In genomic region chr10:51706225-51706624, GRCh38 we compare ENCODE assay signal across 15 cellular contexts. TPM values are rescaled to one million over a fixed set of nuclear protein-coding genes. Genes with fewer than 3 reads are reported as not detected.
A peak's percentile ranks its signal among the peaks of the same experiment; 100 is the strongest.
DNase-seq lines count a peak whose midpoint lies in the region; ATAC-seq and TF ChIP-seq lines count a peak whose summit lies in the region.
"Had no signal": no experiment of that assay in that cellular context is flagged by ENCODE, and none has a peak within 500 bp of the region (broad histone marks: within the 10 kb centered on the region; RNA-seq: fewer than 3 reads in every experiment).

No MANE protein-coding gene starts in this region.

- TF ChIP-seq CTCF in body of pancreas (IDR thresholded peaks at IDR 0.05) (no peak), right atrium auricular region (IDR thresholded peaks at IDR 0.05) (no peak), gastrocnemius medialis (IDR thresholded peaks at IDR 0.05 in 4 of 5, conservative IDR thresholded peaks at IDR 0.05 in 1 of 5) (no peak), GM13976 (IDR thresholded peaks at IDR 0.05; ENCODE audit: borderline replicate concordance, control extremely low read depth, extremely low read depth, insufficient read depth, missing control alignments) (no peak)

- TF ChIP-seq POLR2A in body of pancreas (IDR thresholded peaks at IDR 0.05) (no peak), gastrocnemius medialis (IDR thresholded peaks at IDR 0.05) (no peak)

- peak overlapping the region in 2 of 4 donors; percentile 14 to 63 for H3K27ac ChIP-seq in body of pancreas
- peak overlapping the region; percentile 37 to 49 for H3K27ac ChIP-seq in right atrium auricular region
- H3K27ac ChIP-seq in gastrocnemius medialis = peak overlapping the region in 1 of 4 donors; percentile 8

- intact Hi-C loops in body of pancreas (cut with DNase I) = no loop called here
- intact Hi-C loops in gastrocnemius medialis (cut with DNase I; ENCODE audit: low total_unique reads) = no loop called here

- H3K36me3 ChIP-seq in body of pancreas (replicated peaks in 1 of 2; ENCODE audit: insufficient read depth in 1 of 2, low read depth in 2 of 2) = no peaks in the 10 kb centered on the region
- H3K36me3 ChIP-seq in right atrium auricular region = no peaks in the 10 kb centered on the region
- no peaks in the 10 kb centered on the region for H3K36me3 ChIP-seq in gastrocnemius medialis
- H3K36me3 ChIP-seq: BE2C had no signal

- peaks cover 12% of the 10 kb centered on the region for H3K4me1 ChIP-seq in body of pancreas
- peaks cover 0 to 34% of the 10 kb centered on the region in 2 donors for H3K4me1 ChIP-seq in right atrium auricular region
- H3K4me1 ChIP-seq in gastrocnemius medialis = peaks cover 6 to 14% of the 10 kb centered on the region in 2 donors
- H3K4me1 ChIP-seq: BE2C had no signal

- DNase-seq in G401 (ENCODE audit: low spot score) (peak; percentile 17), body of pancreas (peak; percentile 72 to 89 (median 86)), right atrium auricular region (ENCODE audit: low spot score) (peak; percentile 93), gastrocnemius medialis (peak; percentile 48 to 72), GM13976 (ENCODE audit: low spot score) (no peak), NCI-H82 (lab: John Stamatoyannopoulos, UW) (no peak)
- DNase-seq: activated CD4-positive, alpha-beta T cell treated with anti-CD3 and anti-CD28 coated beads, Interleukin-2, amount 50 U/mL, for 4 hours; activated gamma-delta T cell treated with Interleukin-2 at 50 U/mL for 16 hours; BE2C; foreskin melanocyte; H7; NCI-H1105 treated with DMSO at 0.1 percent for 48 hours had no signal

- H3K27me3 ChIP-seq in body of pancreas = no peaks in the 10 kb centered on the region
- H3K27me3 ChIP-seq in right atrium auricular region = no peaks in the 10 kb centered on the region
- H3K27me3 ChIP-seq in gastrocnemius medialis = no peaks in the 10 kb centered on the region
- H3K27me3 ChIP-seq: BE2C had no signal

- in situ Hi-C loops in G401 (cut with HindIII; ENCODE audit: low sequenced_read_pairs) (no loop called here), gastrocnemius medialis (cut with MboI; ENCODE audit: low sequenced_read_pairs in 4 of 4) (no loop called here), GM13976 (cut with MboI; ENCODE audit: low sequenced_read_pairs, unreplicated experiment) (no loop called here)

- WGBS in body of pancreas, 2 donors = 35 to 59% methylated on average over 3 of the region's 3 CpGs

- H3K9me3 ChIP-seq in body of pancreas = no peaks in the 10 kb centered on the region
- no peaks in the 10 kb centered on the region for H3K9me3 ChIP-seq in right atrium auricular region
- no peaks in the 10 kb centered on the region for H3K9me3 ChIP-seq in gastrocnemius medialis
- H3K9me3 ChIP-seq: BE2C had no signal

- peak; percentile 96 for ATAC-seq in body of pancreas
- ATAC-seq in gastrocnemius medialis = peak; percentile 68 to 70
- ATAC-seq in HG03175 (IDR thresholded peaks at IDR 0.05; ENCODE audit: unreplicated experiment) = no peak
- ATAC-seq in GM18858 (IDR thresholded peaks at IDR 0.05; ENCODE audit: unreplicated experiment) = no peak
- ATAC-seq: Panc1 had no signal

- H3K4me3 ChIP-seq in body of pancreas = no peak overlapping the region
- no peak overlapping the region for H3K4me3 ChIP-seq in right atrium auricular region
- no peak overlapping the region for H3K4me3 ChIP-seq in gastrocnemius medialis

RNA-seq across cellular contexts. Expression of gene CSTF2T, which starts 6.8 kb away (rescaled TPM):
- total RNA-seq in G401 (2014; rRNA removed; shearing (Covaris generic)) = 21.4 and 21.6 TPM in 2 replicates
- total RNA-seq in body of pancreas = 10 to 100 TPM; 11.5 to 13.7 TPM
- 10 to 100 TPM; 13.0 to 14.7 TPM for total RNA-seq in right atrium auricular region
- total RNA-seq in gastrocnemius medialis = 10 to 100 TPM; 11.4 to 22.2 (median 16.3) TPM

Comparison
In these comparisons a context has a peak if more than half of its experiments do, and no peak if none do; other contexts are left out.
1. DNase-seq: peak in G401 (single experiment), body of pancreas (4 of 4), right atrium auricular region (single experiment) and gastrocnemius medialis (2 of 2); none in GM13976 (single experiment) and NCI-H82 (single experiment).
2. ATAC-seq: peak in body of pancreas (single experiment) and gastrocnemius medialis (2 of 2); none in HG03175 (single experiment) and GM18858 (single experiment).